Comparison of ENCODE assay signal across 1 cellular context in the genomic region with DNA sequence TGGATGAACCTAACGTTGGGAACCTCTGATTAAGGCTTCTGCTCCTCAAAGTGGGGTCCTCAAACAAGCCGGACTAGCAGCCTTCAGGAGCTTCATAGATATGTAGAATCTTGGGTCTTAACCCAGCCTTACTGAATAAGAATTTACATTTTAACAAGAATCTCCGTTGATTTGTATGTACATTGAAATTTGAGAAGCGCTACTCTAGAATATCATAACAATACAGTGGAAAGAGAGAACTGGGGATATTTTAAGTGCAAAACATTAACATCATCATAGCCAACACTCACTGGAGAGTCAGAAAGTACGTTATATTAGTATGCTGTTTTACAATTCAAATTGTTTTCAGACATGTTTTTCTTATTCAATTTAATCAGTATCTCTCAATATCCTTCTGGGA.
TF ChIP-seq lines count a peak whose summit lies in the region.

No MANE protein-coding gene starts in this region.

TF ChIP-seq in K562, 482 proteins besides CTCF, POLR2A, EP300 and RAD21:
- TF ChIP-seq TFAM (CRISPR knock-in tag; conservative IDR thresholded peaks at IDR 0.05), result no peak
